In the genomic region with DNA sequence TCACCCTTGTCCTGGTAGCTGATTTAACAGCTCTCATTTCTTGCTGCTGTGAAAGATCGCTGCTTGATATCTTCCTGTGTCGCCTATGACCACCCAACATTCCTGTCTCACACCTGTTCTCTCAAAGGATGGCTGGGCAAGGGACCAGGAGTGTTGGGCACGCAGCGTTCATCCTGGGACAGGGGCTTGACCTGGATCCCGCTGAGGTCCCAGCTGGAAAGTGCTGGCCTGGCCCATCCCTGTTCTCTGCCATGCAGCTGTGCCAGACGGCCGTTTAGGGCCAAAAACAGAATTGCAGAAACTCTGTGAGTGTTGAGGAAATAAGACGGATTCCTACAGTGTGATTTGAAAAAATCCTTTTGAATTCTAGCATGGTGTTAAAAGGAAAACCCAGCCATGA, we compare ENCODE assay signal across 21 cellular contexts.
DNase-seq lines count a peak whose midpoint lies in the region; ATAC-seq and TF ChIP-seq lines count a peak whose summit lies in the region.
"Had no signal": no experiment of that assay in that cellular context is flagged by ENCODE, and none has a peak within 500 bp of the region (broad histone marks: within the 10 kb centered on the region; RNA-seq: fewer than 3 reads in every experiment).

No MANE protein-coding gene starts in this region.

- H3K36me3 ChIP-seq in breast epithelium (no peaks in the 10 kb centered on the region), esophagus muscularis mucosa (no peaks in the 10 kb centered on the region), trophoblast cell (ENCODE audit: control insufficient read depth in 1 of 2, insufficient read depth in 2 of 2, low read length in 2 of 2) (no peaks in the 10 kb centered on the region), thoracic aorta (no peaks in the 10 kb centered on the region), tibial artery (no peaks in the 10 kb centered on the region), stomach (no peaks in the 10 kb centered on the region), WERI-Rb-1 (no peaks in the 10 kb centered on the region)
- H3K36me3 ChIP-seq: BE2C; BLaER1 treated with 17β-estradiol and CSF1 and Interleukin-3, amounts not matched to agents 10 nM and 100 nM had no signal

- POLR2A ChIA-PET in MCF 10A (lab: Yijun Ruan, JAX): interaction anchor here (0.9 kb wide), 1 partner anchor 11 kb away, joined by 3 read pairs; no protein-coding TSS in a partner anchor

- H3K4me2 ChIP-seq in trophoblast cell (ENCODE audit: low read length): no peak overlapping the region
- H3K4me2 ChIP-seq: A549; BLaER1 treated with 17β-estradiol and CSF1 and Interleukin-3, amounts not matched to agents 10 nM and 100 nM had no signal

- H3K18ac ChIP-seq in trophoblast cell (ENCODE audit: low read length): no peak overlapping the region

- H4K8ac ChIP-seq in trophoblast cell (ENCODE audit: low read depth, low read length): no peak overlapping the region

- no peaks in the 10 kb centered on the region for H3K79me2 ChIP-seq in trophoblast cell (ENCODE audit: control insufficient read depth, insufficient read depth, low read length, poor library complexity)

- H3K4me3 Mint-ChIP-seq in MCF 10A (ENCODE audit: unreplicated experiment): no peak overlapping the region
- H3K4me3 Mint-ChIP-seq: CD14-positive monocyte; CD4-positive, alpha-beta T cell; CD8-positive, alpha-beta memory T cell; H9 had no signal

- H3K4me3 ChIP-seq in breast epithelium: no peak overlapping the region
- H3K4me3 ChIP-seq in esophagus muscularis mucosa: no peak overlapping the region
- H3K4me3 ChIP-seq in trophoblast cell (ENCODE audit: low read depth, low read length): peak overlapping the region; percentile 54
- no peak overlapping the region for H3K4me3 ChIP-seq in thoracic aorta
- H3K4me3 ChIP-seq in tibial artery: no peak overlapping the region
- H3K4me3 ChIP-seq in stomach: no peak overlapping the region
- H3K4me3 ChIP-seq in WERI-Rb-1 (ENCODE audit: low read depth, low read length): no peak overlapping the region
- H3K4me3 ChIP-seq: A549; BLaER1 treated with 17β-estradiol and CSF1 and Interleukin-3, amounts not matched to agents 10 nM and 100 nM; GM23248 had no signal

- TF ChIP-seq CTCF in MCF 10A (IDR thresholded peaks at IDR 0.05; ENCODE audit: unreplicated experiment): no peak
- no peak for TF ChIP-seq CTCF in breast epithelium (IDR thresholded peaks at IDR 0.05)
- TF ChIP-seq CTCF in esophagus muscularis mucosa (IDR thresholded peaks at IDR 0.05): no peak
- TF ChIP-seq CTCF in thoracic aorta (IDR thresholded peaks at IDR 0.05): no peak
- TF ChIP-seq CTCF in tibial artery (IDR thresholded peaks at IDR 0.05): no peak
- no peak for TF ChIP-seq CTCF in stomach (IDR thresholded peaks at IDR 0.05)
- no peak for TF ChIP-seq CTCF in WERI-Rb-1 (IDR thresholded peaks at IDR 0.05; ENCODE audit: low read depth, low read length)

- no peak overlapping the region for H2BK12ac ChIP-seq in trophoblast cell (ENCODE audit: low read length)

- H3K27ac ChIP-seq in breast epithelium: peak overlapping the region in 1 of 2 donors; percentile 7
- H3K27ac ChIP-seq in esophagus muscularis mucosa (replicated peaks in 1 of 4): no peak overlapping the region
- H3K27ac ChIP-seq in trophoblast cell (ENCODE audit: low read depth, low read length): no peak overlapping the region
- peak overlapping the region; percentile 18 to 26 for H3K27ac ChIP-seq in thoracic aorta
- no peak overlapping the region for H3K27ac ChIP-seq in tibial artery
- H3K27ac ChIP-seq in stomach: no peak overlapping the region
- H3K27ac ChIP-seq in WERI-Rb-1: no peak overlapping the region
- H3K27ac ChIP-seq: A549; BLaER1 treated with 17β-estradiol and CSF1 and Interleukin-3, amounts not matched to agents 10 nM and 100 nM; GM23248 had no signal

- H3K27me3 ChIP-seq in breast epithelium (peaks cover 0 to 6% of the 10 kb centered on the region in 2 donors), esophagus muscularis mucosa (no peaks in the 10 kb centered on the region), trophoblast cell (ENCODE audit: insufficient read depth, low read length) (no peaks in the 10 kb centered on the region), thoracic aorta (replicated peaks; ENCODE audit: insufficient read depth) (no peaks in the 10 kb centered on the region), tibial artery (no peaks in the 10 kb centered on the region), stomach (no peaks in the 10 kb centered on the region), WERI-Rb-1 (ENCODE audit: insufficient read depth, low read depth, severe bottlenecking) (no peaks in the 10 kb centered on the region)
- H3K27me3 ChIP-seq: BLaER1 treated with 17β-estradiol and CSF1 and Interleukin-3, amounts not matched to agents 10 nM and 100 nM had no signal

- no peak overlapping the region for H3K4ac ChIP-seq in trophoblast cell (ENCODE audit: low read depth, low read length)

- H3K27me3 Mint-ChIP-seq in MCF 10A (ENCODE audit: insufficient read depth, unreplicated experiment): no peaks in the 10 kb centered on the region
- H3K27me3 Mint-ChIP-seq: CD4-positive, alpha-beta T cell; CD8-positive, alpha-beta memory T cell had no signal

- no peaks in the 10 kb centered on the region for H3K36me3 Mint-ChIP-seq in MCF 10A (ENCODE audit: insufficient read depth, unreplicated experiment)
- H3K36me3 Mint-ChIP-seq: CD14-positive monocyte; CD8-positive, alpha-beta memory T cell had no signal

- no peak for ATAC-seq in thoracic aorta (ENCODE audit: insufficient number of reproducible peaks, low FRiP score, low read depth)
- ATAC-seq: A549, HCT116 had no signal

- H4K12ac ChIP-seq in trophoblast cell (ENCODE audit: low read depth, low read length): no peak overlapping the region

- H3K9ac ChIP-seq in trophoblast cell (ENCODE audit: low read length): no peak overlapping the region
- H3K9ac ChIP-seq: BLaER1 treated with 17β-estradiol and CSF1 and Interleukin-3, amounts not matched to agents 10 nM and 100 nM; GM23248 had no signal

- H3K4me1 ChIP-seq in breast epithelium (no peaks in the 10 kb centered on the region), esophagus muscularis mucosa (peaks cover 0 to 13% (median 12%) of the 10 kb centered on the region in 4 donors), trophoblast cell (ENCODE audit: control insufficient read depth in 1 of 2, insufficient read depth in 2 of 2, low read length in 2 of 2) (no peaks in the 10 kb centered on the region), thoracic aorta (ENCODE audit: control insufficient read depth in 1 of 2, low read depth in 2 of 2) (peaks cover 6 to 33% of the 10 kb centered on the region in 2 donors), tibial artery (peaks cover 0 to 24% (median 15%) of the 10 kb centered on the region in 4 donors), stomach (peaks cover 0 to 16% (median 7%) of the 10 kb centered on the region in 4 donors)
- H3K4me1 ChIP-seq: A549, BE2C had no signal

- H3K23ac ChIP-seq in trophoblast cell (ENCODE audit: low read length): no peak overlapping the region

- WGBS in esophagus muscularis mucosa: 80% methylated on average over 7 of the region's 8 CpGs
- WGBS in trophoblast cell (ENCODE audit: extremely low coverage, insufficient coverage, insufficient read length): no CpG with 5 or more reads among the region's 8 CpGs
- WGBS in stomach, 5 donors: 64 to 74% (median 66%) methylated on average over 7 to 8 of the region's 8 CpGs

- H2AFZ ChIP-seq in trophoblast cell (ENCODE audit: insufficient read depth, low read length, poor library complexity): no peak overlapping the region
- H2AFZ ChIP-seq: GM23248 had no signal

- no peaks in the 10 kb centered on the region for H3K9me3 ChIP-seq in breast epithelium
- no peaks in the 10 kb centered on the region for H3K9me3 ChIP-seq in esophagus muscularis mucosa
- no peaks in the 10 kb centered on the region for H3K9me3 ChIP-seq in trophoblast cell (ENCODE audit: insufficient read depth, low read depth, low read length)
- H3K9me3 ChIP-seq in thoracic aorta: no peaks in the 10 kb centered on the region
- H3K9me3 ChIP-seq in tibial artery: no peaks in the 10 kb centered on the region
- no peaks in the 10 kb centered on the region for H3K9me3 ChIP-seq in stomach
- H3K9me3 ChIP-seq in WERI-Rb-1 (ENCODE audit: severe bottlenecking): no peaks in the 10 kb centered on the region
- H3K9me3 ChIP-seq: A549, BE2C had no signal

- no peak for TF ChIP-seq POLR2A in breast epithelium (IDR thresholded peaks at IDR 0.05)
- no peak for TF ChIP-seq POLR2A in esophagus muscularis mucosa (IDR thresholded peaks at IDR 0.05; ENCODE audit: low read depth)
- no peak for TF ChIP-seq POLR2A in stomach (IDR thresholded peaks at IDR 0.05)

- H3K9me3 Mint-ChIP-seq in MCF 10A (ENCODE audit: unreplicated experiment): no peaks in the 10 kb centered on the region
- H3K9me3 Mint-ChIP-seq: CD4-positive, alpha-beta T cell; CD8-positive, alpha-beta memory T cell had no signal

- BruUV-seq in MCF 10A (replicated peaks; lab: Mats Ljungman, UMichigan): no TSS peak

- H3K4me1 Mint-ChIP-seq in MCF 10A (ENCODE audit: insufficient read depth, unreplicated experiment): peaks cover 6% of the 10 kb centered on the region
- H3K4me1 Mint-ChIP-seq: CD14-positive monocyte; CD8-positive, alpha-beta memory T cell had no signal

- DNase-seq in MCF 10A (ENCODE audit: unreplicated experiment) (no peak), breast epithelium (ENCODE audit: low spot score in 2 of 2) (no peak), esophagus muscularis mucosa (ENCODE audit: extremely low spot score) (peak; percentile 66), trophoblast cell (no peak), thoracic aorta (ENCODE audit: low spot score) (no peak), tibial artery (no peak), stomach (no peak), WERI-Rb-1 (no peak)
- DNase-seq: 8988T; ACHN; AML-193; BE2C; CD4-positive, alpha-beta T cell; CD8-positive, alpha-beta memory T cell; GF-D8; GM23248; H9 had no signal

- TF ChIP-seq EP300 in esophagus muscularis mucosa (IDR thresholded peaks at IDR 0.05) (no peak), stomach (IDR thresholded peaks at IDR 0.05) (no peak)

- CTCF ChIA-PET in MCF 10A (lab: Yijun Ruan, JAX): no interaction called here

- peak overlapping the region; percentile 57 for H3K27ac Mint-ChIP-seq in MCF 10A (ENCODE audit: low read depth, unreplicated experiment)
- H3K27ac Mint-ChIP-seq: CD14-positive monocyte; CD4-positive, alpha-beta T cell; CD8-positive, alpha-beta memory T cell; H9 had no signal

- H2AK5ac ChIP-seq in trophoblast cell (ENCODE audit: low read length): no peak overlapping the region

- H2BK5ac ChIP-seq in trophoblast cell (ENCODE audit: low read depth, low read length, poor library complexity): no peak overlapping the region

- no peak overlapping the region for H3K14ac ChIP-seq in trophoblast cell (ENCODE audit: low read length)

- H2BK120ac ChIP-seq in trophoblast cell (ENCODE audit: insufficient read depth, low read length, poor library complexity): no peak overlapping the region

- no peaks in the 10 kb centered on the region for H3K79me1 ChIP-seq in trophoblast cell (ENCODE audit: low read length)

- no peak overlapping the region for H4K91ac ChIP-seq in trophoblast cell (ENCODE audit: low read depth, low read length)

- intact Hi-C loops in MCF 10A (cut with micrococcal nuclease) (no loop called here), breast epithelium (cut with DNase I; ENCODE audit: low total_unique reads) (loop anchor here (5.0 kb wide), 1 partner anchor 309 kb away; no protein-coding TSS in a partner anchor), esophagus muscularis mucosa (cut with DNase I) (no loop called here), tibial artery (cut with DNase I; ENCODE audit: low total_unique reads) (no loop called here), stomach (cut with DNase I; ENCODE audit: low total_unique reads) (no loop called here)

Comparison
In these comparisons a context has a peak if more than half of its experiments do, and no peak if none do; other contexts are left out.
1. H3K27ac ChIP-seq: peak in thoracic aorta (2 of 2); none in esophagus muscularis mucosa (0 of 4), trophoblast cell (single experiment), tibial artery (0 of 2), stomach (0 of 5) and WERI-Rb-1 (single experiment).